1 cellular context compared by ENCODE assay signal in genomic region chr1:208731976-208732821, GRCh38.
A peak's percentile ranks its signal among the peaks of the same experiment; 100 is the strongest.
TF ChIP-seq lines count a peak whose summit lies in the region.

No MANE protein-coding gene starts in this region.

TF ChIP-seq in SK-N-SH, 30 proteins besides CTCF, POLR2A, EP300 and RAD21 (continued from another document):
- TF ChIP-seq, protein P1, sequence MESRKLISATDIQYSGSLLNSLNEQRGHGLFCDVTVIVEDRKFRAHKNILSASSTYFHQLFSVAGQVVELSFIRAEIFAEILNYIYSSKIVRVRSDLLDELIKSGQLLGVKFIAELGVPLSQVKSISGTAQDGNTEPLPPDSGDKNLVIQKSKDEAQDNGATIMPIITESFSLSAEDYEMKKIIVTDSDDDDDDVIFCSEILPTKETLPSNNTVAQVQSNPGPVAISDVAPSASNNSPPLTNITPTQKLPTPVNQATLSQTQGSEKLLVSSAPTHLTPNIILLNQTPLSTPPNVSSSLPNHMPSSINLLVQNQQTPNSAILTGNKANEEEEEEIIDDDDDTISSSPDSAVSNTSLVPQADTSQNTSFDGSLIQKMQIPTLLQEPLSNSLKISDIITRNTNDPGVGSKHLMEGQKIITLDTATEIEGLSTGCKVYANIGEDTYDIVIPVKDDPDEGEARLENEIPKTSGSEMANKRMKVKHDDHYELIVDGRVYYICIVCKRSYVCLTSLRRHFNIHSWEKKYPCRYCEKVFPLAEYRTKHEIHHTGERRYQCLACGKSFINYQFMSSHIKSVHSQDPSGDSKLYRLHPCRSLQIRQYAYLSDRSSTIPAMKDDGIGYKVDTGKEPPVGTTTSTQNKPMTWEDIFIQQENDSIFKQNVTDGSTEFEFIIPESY (IDR thresholded peaks at IDR 0.05; ENCODE audit: borderline replicate concordance, low read depth): no peak
- TF ChIP-seq EZH2phosphoT487 (IDR thresholded peaks at IDR 0.05; ENCODE audit: borderline replicate concordance, low read depth): no peak
- TF ChIP-seq, protein P2, sequence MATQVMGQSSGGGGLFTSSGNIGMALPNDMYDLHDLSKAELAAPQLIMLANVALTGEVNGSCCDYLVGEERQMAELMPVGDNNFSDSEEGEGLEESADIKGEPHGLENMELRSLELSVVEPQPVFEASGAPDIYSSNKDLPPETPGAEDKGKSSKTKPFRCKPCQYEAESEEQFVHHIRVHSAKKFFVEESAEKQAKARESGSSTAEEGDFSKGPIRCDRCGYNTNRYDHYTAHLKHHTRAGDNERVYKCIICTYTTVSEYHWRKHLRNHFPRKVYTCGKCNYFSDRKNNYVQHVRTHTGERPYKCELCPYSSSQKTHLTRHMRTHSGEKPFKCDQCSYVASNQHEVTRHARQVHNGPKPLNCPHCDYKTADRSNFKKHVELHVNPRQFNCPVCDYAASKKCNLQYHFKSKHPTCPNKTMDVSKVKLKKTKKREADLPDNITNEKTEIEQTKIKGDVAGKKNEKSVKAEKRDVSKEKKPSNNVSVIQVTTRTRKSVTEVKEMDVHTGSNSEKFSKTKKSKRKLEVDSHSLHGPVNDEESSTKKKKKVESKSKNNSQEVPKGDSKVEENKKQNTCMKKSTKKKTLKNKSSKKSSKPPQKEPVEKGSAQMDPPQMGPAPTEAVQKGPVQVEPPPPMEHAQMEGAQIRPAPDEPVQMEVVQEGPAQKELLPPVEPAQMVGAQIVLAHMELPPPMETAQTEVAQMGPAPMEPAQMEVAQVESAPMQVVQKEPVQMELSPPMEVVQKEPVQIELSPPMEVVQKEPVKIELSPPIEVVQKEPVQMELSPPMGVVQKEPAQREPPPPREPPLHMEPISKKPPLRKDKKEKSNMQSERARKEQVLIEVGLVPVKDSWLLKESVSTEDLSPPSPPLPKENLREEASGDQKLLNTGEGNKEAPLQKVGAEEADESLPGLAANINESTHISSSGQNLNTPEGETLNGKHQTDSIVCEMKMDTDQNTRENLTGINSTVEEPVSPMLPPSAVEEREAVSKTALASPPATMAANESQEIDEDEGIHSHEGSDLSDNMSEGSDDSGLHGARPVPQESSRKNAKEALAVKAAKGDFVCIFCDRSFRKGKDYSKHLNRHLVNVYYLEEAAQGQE (IDR thresholded peaks at IDR 0.05; ENCODE audit: low read depth, low read length): no peak
- no peak for TF ChIP-seq NFIC (IDR thresholded peaks at IDR 0.05; ENCODE audit: borderline replicate concordance)
- TF ChIP-seq MEF2A (IDR thresholded peaks at IDR 0.05; ENCODE audit: borderline replicate concordance, low read depth): no peak
- TF ChIP-seq MXI1 (IDR thresholded peaks at IDR 0.05; ENCODE audit: low read depth, low read length): peak; percentile 66; the same call in 1 of the 2 replicates
- TF ChIP-seq USF1 (IDR thresholded peaks at IDR 0.05; ENCODE audit: borderline replicate concordance, low read depth): no peak
- TF ChIP-seq CHD2 (IDR thresholded peaks at IDR 0.05; ENCODE audit: low read length, partially characterized antibody): peak; percentile 91
- TF ChIP-seq FOXM1 (IDR thresholded peaks at IDR 0.05; ENCODE audit: low read depth): no peak
- TF ChIP-seq ELF1 (IDR thresholded peaks at IDR 0.05): no peak
